Comparison of ENCODE assay signal across 1 cellular context in the genomic region with DNA sequence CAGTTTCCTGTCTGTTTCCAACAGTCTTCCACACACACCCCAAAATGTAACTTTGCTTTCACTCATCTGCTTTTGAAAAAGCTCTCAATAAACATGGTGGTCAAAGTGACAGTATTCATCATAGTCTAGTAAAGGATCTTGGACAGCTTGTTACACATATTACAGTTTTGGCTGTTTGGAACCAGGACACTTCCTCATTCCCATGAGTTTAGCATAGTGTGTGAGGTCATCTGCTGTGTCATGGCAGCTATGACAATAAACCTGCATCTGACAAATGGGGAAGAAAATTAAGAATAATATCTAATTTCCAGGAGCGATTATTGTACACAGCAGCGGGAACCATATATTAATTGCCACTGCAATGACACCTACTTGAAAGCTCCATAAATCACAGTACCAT.
TF ChIP-seq lines count a peak whose summit lies in the region.

No MANE protein-coding gene starts in this region.

TF ChIP-seq in IMR-90, 13 proteins besides CTCF, POLR2A, EP300 and RAD21:
- TF ChIP-seq FOS (IDR thresholded peaks at IDR 0.05; ENCODE audit: low read depth, low read length) = no peak
- TF ChIP-seq, protein P1, sequence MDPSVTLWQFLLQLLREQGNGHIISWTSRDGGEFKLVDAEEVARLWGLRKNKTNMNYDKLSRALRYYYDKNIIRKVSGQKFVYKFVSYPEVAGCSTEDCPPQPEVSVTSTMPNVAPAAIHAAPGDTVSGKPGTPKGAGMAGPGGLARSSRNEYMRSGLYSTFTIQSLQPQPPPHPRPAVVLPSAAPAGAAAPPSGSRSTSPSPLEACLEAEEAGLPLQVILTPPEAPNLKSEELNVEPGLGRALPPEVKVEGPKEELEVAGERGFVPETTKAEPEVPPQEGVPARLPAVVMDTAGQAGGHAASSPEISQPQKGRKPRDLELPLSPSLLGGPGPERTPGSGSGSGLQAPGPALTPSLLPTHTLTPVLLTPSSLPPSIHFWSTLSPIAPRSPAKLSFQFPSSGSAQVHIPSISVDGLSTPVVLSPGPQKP (IDR thresholded peaks at IDR 0.05; ENCODE audit: borderline replicate concordance, low read depth, low read length) = no peak
- TF ChIP-seq NFE2L2 (IDR thresholded peaks at IDR 0.05; ENCODE audit: low read depth, low read length) = peak; percentile 37; the same call in 1 of the 2 replicates
- TF ChIP-seq CHD1 (IDR thresholded peaks at IDR 0.05; ENCODE audit: low read depth, low read length) = no peak
TF ChIP-seq in IMR-90: peak in this region for 1.
